Comparison of ENCODE assay signal across 12 cellular contexts in the genomic region with DNA sequence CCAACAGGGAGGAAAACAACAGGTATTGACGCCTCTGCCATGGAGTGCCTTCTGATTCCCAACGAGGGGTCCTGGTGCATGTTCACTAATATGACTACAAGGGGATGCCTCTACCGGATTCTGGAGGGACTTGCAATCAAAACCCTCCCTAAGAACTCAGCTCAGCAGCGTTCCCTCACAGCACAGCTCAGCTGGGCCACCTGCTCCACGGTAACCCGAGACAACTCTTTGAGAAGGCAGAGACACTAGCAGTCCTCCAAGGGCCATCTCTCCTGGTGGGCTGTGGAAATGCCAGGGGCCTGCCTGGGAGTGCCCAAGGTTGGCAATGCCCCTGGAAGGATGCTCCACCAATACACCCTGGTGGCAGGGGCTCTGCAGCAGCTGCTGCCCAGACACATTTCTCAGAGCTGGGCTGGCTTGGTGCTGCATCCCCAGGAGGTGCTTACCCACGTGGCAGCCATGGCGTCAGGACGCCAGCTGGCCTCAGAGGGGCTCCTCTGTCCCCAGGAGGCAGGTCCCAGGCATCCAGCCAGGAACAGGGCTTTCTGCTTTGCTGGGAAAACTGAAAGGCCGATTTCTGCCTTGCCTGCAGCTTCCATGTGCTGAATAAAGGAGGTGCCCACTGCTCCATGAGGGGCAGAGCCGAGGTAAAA. TPM values are rescaled to one million over a fixed set of nuclear protein-coding genes. Genes with fewer than 3 reads are reported as not detected.
DNase-seq lines count a peak whose midpoint lies in the region; ATAC-seq, FAIRE-seq and TF ChIP-seq lines count a peak whose summit lies in the region.
"Had no signal": no experiment of that assay in that cellular context is flagged by ENCODE, and none has a peak within 500 bp of the region (broad histone marks: within the 10 kb centered on the region; RNA-seq: fewer than 3 reads in every experiment).

No MANE protein-coding gene starts in this region.

- no peak for TF ChIP-seq CTCF in HepG2 (CRISPR knock-in tag; IDR thresholded peaks at IDR 0.05)
- no peak for TF ChIP-seq CTCF in right lobe of liver (IDR thresholded peaks at IDR 0.05)

- H3K9ac ChIP-seq in HepG2 (ENCODE audit: insufficient read depth, low read depth, low read length) = no peak overlapping the region

- H3K36me3 ChIP-seq in HepG2 (replicated peaks in 1 of 2; ENCODE audit: control insufficient read depth in 1 of 2, insufficient read depth in 2 of 2, low read length in 2 of 2) = peaks cover 16 to 34% of the 10 kb centered on the region in 2 experiments; a peak in 4 of 5 replicates
- no peaks in the 10 kb centered on the region for H3K36me3 ChIP-seq in right lobe of liver

- no peak overlapping the region for H2AFZ ChIP-seq in HepG2 (ENCODE audit: low read length)

- no peak overlapping the region for H3K27ac ChIP-seq in HepG2 (ENCODE audit: extremely low read length, insufficient read depth, low read length)
- no peak overlapping the region for H3K27ac ChIP-seq in right lobe of liver

- POLR2A ChIA-PET in HepG2 (lab: Yijun Ruan, JAX) = no interaction called here

- CTCF ChIA-PET in HepG2 (lab: Yijun Ruan, JAX; ENCODE audit: low intra/inter-chr PET ratio, low total read pairs) = no interaction called here

- WGBS in HepG2 (ENCODE audit: low lambda C conversion rate) = 89% methylated on average over 7 of the region's 11 CpGs
- 73% methylated on average over 3 of the region's 11 CpGs for WGBS in right lobe of liver (ENCODE audit: insufficient coverage, low coverage, low lambda C conversion rate, missing lambda C conversion rate)

- no peak for DNase-seq in HepG2 (ENCODE audit: low spot score)
- DNase-seq in right lobe of liver = no peak
- DNase-seq in anterior cingulate cortex (lab: John Stamatoyannopoulos, UW) = peak in 57 of 58 donors; percentile 30 to 97 (median 83)
- peak; percentile 68 for DNase-seq in left kidney (ENCODE audit: low read depth, low spot score)
- no peak for DNase-seq in UCSD-AML1 (lab: John Stamatoyannopoulos, UW; ENCODE audit: unreplicated experiment)
- DNase-seq: activated CD4-positive, alpha-beta T cell treated with anti-CD3 and anti-CD28 coated beads, Interleukin-2, amount 10 ng/mL, durations not matched to agents 24 days and 14 days; foreskin melanocyte had no signal

- H3K9me3 ChIP-seq in HepG2 (ENCODE audit: low read length) = no peaks in the 10 kb centered on the region
- H3K9me3 ChIP-seq in right lobe of liver = no peaks in the 10 kb centered on the region

- no peak for FAIRE-seq in HepG2 (lab: Jason Lieb, UNC)
- FAIRE-seq: bronchial epithelial cell had no signal

- in situ Hi-C loops in HepG2 (cut with HindIII; ENCODE audit: extremely low pct_ligation_motif_present, low pct_unique_long_range_greater_than_20kb) = loop anchor here (25.0 kb wide), 1 partner anchor 440 kb away; a partner anchor contains a TSS

- no TSS peak for BruUV-seq in HepG2 (replicated peaks; lab: Mats Ljungman, UMichigan)

- intact Hi-C loops in HepG2 (cut with micrococcal nuclease; ENCODE audit: unreplicated experiment) (no loop called here), right lobe of liver (cut with DNase I) (no loop called here)

- TF ChIP-seq POLR2A in HepG2 (IDR thresholded peaks at IDR 0.05; ENCODE audit: insufficient read depth in 1 of 2, low read depth in 2 of 2, low read length in 2 of 2) = no peak
- TF ChIP-seq POLR2A in right lobe of liver (IDR thresholded peaks at IDR 0.05) = no peak

- peaks cover 72% of the 10 kb centered on the region for H3K79me2 ChIP-seq in HepG2 (ENCODE audit: insufficient read depth, low read length)

- H3K4me1 ChIP-seq in HepG2 (ENCODE audit: insufficient read depth, low read length) (no peaks in the 10 kb centered on the region), right lobe of liver (no peaks in the 10 kb centered on the region)

- H3K4me3 ChIP-seq in HepG2 (replicated peaks in 1 of 3; ENCODE audit: insufficient read depth in 1 of 3, low read depth in 2 of 3, low read length in 3 of 3) (no peak overlapping the region), right lobe of liver (no peak overlapping the region)

- no peak for ATAC-seq in HepG2
- no peak for ATAC-seq in right lobe of liver
- no peak for ATAC-seq in HG03457 (IDR thresholded peaks at IDR 0.05; ENCODE audit: unreplicated experiment)
- no peak for ATAC-seq in GM18907 (IDR thresholded peaks at IDR 0.05; ENCODE audit: unreplicated experiment)
- ATAC-seq in GM19035 (IDR thresholded peaks at IDR 0.05; ENCODE audit: unreplicated experiment) = no peak
- ATAC-seq: HCT116 had no signal

- peaks cover 33% of the 10 kb centered on the region for H4K20me1 ChIP-seq in HepG2 (ENCODE audit: insufficient read depth, low read length)

- no peak for TF ChIP-seq RAD21 in HepG2 (CRISPR knock-in tag; IDR thresholded peaks at IDR 0.05)

- TF ChIP-seq EP300 in HepG2 (IDR thresholded peaks at IDR 0.05; ENCODE audit: low read depth in 2 of 2, low read length in 2 of 2) (no peak), HepG2 (CRISPR knock-in tag; IDR thresholded peaks at IDR 0.05; ENCODE audit: borderline replicate concordance) (no peak)

- no peaks in the 10 kb centered on the region for H3K27me3 ChIP-seq in HepG2 (ENCODE audit: control insufficient read depth in 1 of 2, insufficient read depth in 2 of 2, low read length in 2 of 2)
- no peaks in the 10 kb centered on the region for H3K27me3 ChIP-seq in right lobe of liver

- H3K4me2 ChIP-seq in HepG2 (ENCODE audit: low read depth, low read length) = no peak overlapping the region

RNA-seq across cellular contexts. Expression of a gene that starts 16.5 kb away (rescaled TPM):
- total RNA-seq in HepG2 (2016; rRNA removed; fragmentation: Illumina TruSeq; extraction: Trizol) (56.7 and 62.2 TPM in 2 replicates), right lobe of liver (10 to 100 TPM; 15.7 to 23.2 (median 18.4) TPM)
- 10.5 and 11.5 TPM in 2 replicates for total RNA-seq in HepG2 (2016; cell fraction: cytosol; rRNA removed; fragmentation: Illumina TruSeq; extraction: Trizol; ENCODE audit: low read depth)
- 55.3 and 56.3 TPM in 2 replicates for total RNA-seq in HepG2 (2016; cell fraction: insoluble cytoplasmic fraction; rRNA removed; fragmentation: Illumina TruSeq; extraction: Trizol)
- 41.7 and 48.7 TPM in 2 replicates for total RNA-seq in HepG2 (2016; cell fraction: membrane; rRNA removed; fragmentation: Illumina TruSeq; extraction: Trizol)
- 31.5 and 37.8 TPM in 2 replicates for total RNA-seq in HepG2 (2016; cell fraction: nucleus; rRNA removed; fragmentation: Illumina TruSeq; extraction: Trizol)
- 31.2 and 39.1 TPM in 2 replicates for polyA plus RNA-seq in HepG2 (2011; rRNA removed)
- polyA plus RNA-seq in HepG2 (2011; cell fraction: cytosol; rRNA removed) = 20.6 and 21.6 TPM in 2 replicates
- 39.4 and 47.2 TPM in 2 replicates for polyA plus RNA-seq in HepG2 (2011; cell fraction: nucleus; rRNA removed)
- polyA plus RNA-seq in HepG2 (2012) = 43.1 and 58.6 TPM in 2 replicates
- polyA plus RNA-seq in HepG2 (2016; cell fraction: cytosol; fragmentation: Illumina TruSeq; extraction: Trizol; ENCODE audit: low read depth) = 15.1 and 16.9 TPM in 2 replicates
- polyA plus RNA-seq in HepG2 (2016; cell fraction: insoluble cytoplasmic fraction; fragmentation: Illumina TruSeq; extraction: Trizol; ENCODE audit: low read depth) = 81.4 and 109 TPM in 2 replicates
- polyA plus RNA-seq in HepG2 (2016; cell fraction: membrane; fragmentation: Illumina TruSeq; extraction: Trizol; ENCODE audit: low read depth) = 45.4 and 52.4 TPM in 2 replicates
- polyA plus RNA-seq in HepG2 (2016; cell fraction: nucleus; fragmentation: Illumina TruSeq; extraction: Trizol; ENCODE audit: insufficient read depth, low read depth) = 74.4 and 77.5 TPM in 2 replicates
- polyA minus RNA-seq in HepG2 (2011; rRNA and poly(A)+ RNA removed; ENCODE audit: low replicate concordance) = 12.3 and 39.1 TPM in 2 replicates
- 14.7 and 18.7 TPM in 2 replicates for polyA minus RNA-seq in HepG2 (2011; cell fraction: cytosol; rRNA and poly(A)+ RNA removed)
- 18.9 and 22.9 TPM in 2 replicates for polyA minus RNA-seq in HepG2 (2011; cell fraction: nucleus; rRNA and poly(A)+ RNA removed)

RNA-seq across cellular contexts. Expression of a gene that starts 34.0 kb away (rescaled TPM):
- total RNA-seq in HepG2 (2016; rRNA removed; fragmentation: Illumina TruSeq; extraction: Trizol) = not detected in 2 replicates
- total RNA-seq in HepG2 (2016; cell fraction: cytosol; rRNA removed; fragmentation: Illumina TruSeq; extraction: Trizol; ENCODE audit: low read depth) = not detected in 2 replicates
- total RNA-seq in HepG2 (2016; cell fraction: insoluble cytoplasmic fraction; rRNA removed; fragmentation: Illumina TruSeq; extraction: Trizol) = 0.02 TPM in 1 of 2 replicates, not detected in the other
- 0.06 TPM in 1 of 2 replicates, not detected in the other for total RNA-seq in HepG2 (2016; cell fraction: membrane; rRNA removed; fragmentation: Illumina TruSeq; extraction: Trizol)
- not detected in 2 replicates for total RNA-seq in HepG2 (2016; cell fraction: nucleus; rRNA removed; fragmentation: Illumina TruSeq; extraction: Trizol)
- polyA plus RNA-seq in HepG2 (2011; rRNA removed) = 0.03 TPM in 2 replicates
- polyA plus RNA-seq in HepG2 (2011; cell fraction: cytosol; rRNA removed) = 0.01 and 0.03 TPM in 2 replicates
- 0.09 and 0.10 TPM in 2 replicates for polyA plus RNA-seq in HepG2 (2011; cell fraction: nucleus; rRNA removed)
- polyA plus RNA-seq in HepG2 (2012) = 0.07 and 0.08 TPM in 2 replicates
- polyA plus RNA-seq in HepG2 (2016; cell fraction: cytosol; fragmentation: Illumina TruSeq; extraction: Trizol; ENCODE audit: low read depth) = not detected in 2 replicates
- not detected in 2 replicates for polyA plus RNA-seq in HepG2 (2016; cell fraction: insoluble cytoplasmic fraction; fragmentation: Illumina TruSeq; extraction: Trizol; ENCODE audit: low read depth)
- not detected in 2 replicates for polyA plus RNA-seq in HepG2 (2016; cell fraction: membrane; fragmentation: Illumina TruSeq; extraction: Trizol; ENCODE audit: low read depth)
- polyA plus RNA-seq in HepG2 (2016; cell fraction: nucleus; fragmentation: Illumina TruSeq; extraction: Trizol; ENCODE audit: insufficient read depth, low read depth) = 0.15 TPM in 1 of 2 replicates, not detected in the other
- polyA minus RNA-seq in HepG2 (2011; rRNA and poly(A)+ RNA removed; ENCODE audit: low replicate concordance) = 0.24 TPM in 1 of 2 replicates, not detected in the other
- not detected in 2 replicates for polyA minus RNA-seq in HepG2 (2011; cell fraction: cytosol; rRNA and poly(A)+ RNA removed)
- not detected in 2 replicates for polyA minus RNA-seq in HepG2 (2011; cell fraction: nucleus; rRNA and poly(A)+ RNA removed)
- total RNA-seq in right lobe of liver = under 1 TPM in 5 of 6 experiments, not detected in 1; 0.06 to 0.24 (median 0.16) TPM
- total RNA-seq: activated CD4-positive, alpha-beta T cell treated with anti-CD3 and anti-CD28 coated beads, Interleukin-2, amount 10 ng/mL, durations not matched to agents 24 days and 14 days; bronchial epithelial cell had no signal

RNA-seq across cellular contexts. Expression of a gene that starts 45.9 kb away (rescaled TPM):
- total RNA-seq in HepG2 (2016; rRNA removed; fragmentation: Illumina TruSeq; extraction: Trizol) (70.4 and 82.4 TPM in 2 replicates), right lobe of liver (10 to 100 TPM; 39.7 to 74.7 (median 55.4) TPM)
- 13.1 and 14.4 TPM in 2 replicates for total RNA-seq in HepG2 (2016; cell fraction: cytosol; rRNA removed; fragmentation: Illumina TruSeq; extraction: Trizol; ENCODE audit: low read depth)
- total RNA-seq in HepG2 (2016; cell fraction: insoluble cytoplasmic fraction; rRNA removed; fragmentation: Illumina TruSeq; extraction: Trizol) = 66.8 and 82.9 TPM in 2 replicates
- total RNA-seq in HepG2 (2016; cell fraction: membrane; rRNA removed; fragmentation: Illumina TruSeq; extraction: Trizol) = 18.9 and 22.2 TPM in 2 replicates
- 30.8 and 32.4 TPM in 2 replicates for total RNA-seq in HepG2 (2016; cell fraction: nucleus; rRNA removed; fragmentation: Illumina TruSeq; extraction: Trizol)
- 60.3 and 72.7 TPM in 2 replicates for polyA plus RNA-seq in HepG2 (2011; rRNA removed)
- polyA plus RNA-seq in HepG2 (2011; cell fraction: cytosol; rRNA removed) = 71.7 and 71.8 TPM in 2 replicates
- polyA plus RNA-seq in HepG2 (2011; cell fraction: nucleus; rRNA removed) = 26.0 and 36.8 TPM in 2 replicates
- 38.0 and 61.0 TPM in 2 replicates for polyA plus RNA-seq in HepG2 (2012)
- polyA plus RNA-seq in HepG2 (2016; cell fraction: cytosol; fragmentation: Illumina TruSeq; extraction: Trizol; ENCODE audit: low read depth) = 12.6 and 14.1 TPM in 2 replicates
- polyA plus RNA-seq in HepG2 (2016; cell fraction: insoluble cytoplasmic fraction; fragmentation: Illumina TruSeq; extraction: Trizol; ENCODE audit: low read depth) = 105 and 111 TPM in 2 replicates
- polyA plus RNA-seq in HepG2 (2016; cell fraction: membrane; fragmentation: Illumina TruSeq; extraction: Trizol; ENCODE audit: low read depth) = 15.3 and 17.8 TPM in 2 replicates
- 44.4 and 56.4 TPM in 2 replicates for polyA plus RNA-seq in HepG2 (2016; cell fraction: nucleus; fragmentation: Illumina TruSeq; extraction: Trizol; ENCODE audit: insufficient read depth, low read depth)
- polyA minus RNA-seq in HepG2 (2011; rRNA and poly(A)+ RNA removed; ENCODE audit: low replicate concordance) = 41.9 and 78.2 TPM in 2 replicates
- 21.1 and 25.6 TPM in 2 replicates for polyA minus RNA-seq in HepG2 (2011; cell fraction: cytosol; rRNA and poly(A)+ RNA removed)
- polyA minus RNA-seq in HepG2 (2011; cell fraction: nucleus; rRNA and poly(A)+ RNA removed) = 14.3 and 27.1 TPM in 2 replicates

RNA-seq across cellular contexts. Expression of a gene that starts 47.7 kb away (rescaled TPM):
- total RNA-seq in HepG2 (2016; rRNA removed; fragmentation: Illumina TruSeq; extraction: Trizol) (33.1 and 36.7 TPM in 2 replicates), right lobe of liver (10 to 100 TPM; 19.9 to 44.0 (median 35.5) TPM)
- total RNA-seq in HepG2 (2016; cell fraction: cytosol; rRNA removed; fragmentation: Illumina TruSeq; extraction: Trizol; ENCODE audit: low read depth) = 60.6 and 75.2 TPM in 2 replicates
- total RNA-seq in HepG2 (2016; cell fraction: insoluble cytoplasmic fraction; rRNA removed; fragmentation: Illumina TruSeq; extraction: Trizol) = 36.3 and 39.9 TPM in 2 replicates
- total RNA-seq in HepG2 (2016; cell fraction: membrane; rRNA removed; fragmentation: Illumina TruSeq; extraction: Trizol) = 52.5 and 64.2 TPM in 2 replicates
- 15.0 and 21.0 TPM in 2 replicates for total RNA-seq in HepG2 (2016; cell fraction: nucleus; rRNA removed; fragmentation: Illumina TruSeq; extraction: Trizol)
- 30.8 and 34.0 TPM in 2 replicates for polyA plus RNA-seq in HepG2 (2011; rRNA removed)
- 41.5 and 57.5 TPM in 2 replicates for polyA plus RNA-seq in HepG2 (2011; cell fraction: cytosol; rRNA removed)
- 41.3 and 52.4 TPM in 2 replicates for polyA plus RNA-seq in HepG2 (2011; cell fraction: nucleus; rRNA removed)
- 17.3 and 21.3 TPM in 2 replicates for polyA plus RNA-seq in HepG2 (2012)
- 75.5 and 80.9 TPM in 2 replicates for polyA plus RNA-seq in HepG2 (2016; cell fraction: cytosol; fragmentation: Illumina TruSeq; extraction: Trizol; ENCODE audit: low read depth)
- polyA plus RNA-seq in HepG2 (2016; cell fraction: insoluble cytoplasmic fraction; fragmentation: Illumina TruSeq; extraction: Trizol; ENCODE audit: low read depth) = 33.0 and 34.1 TPM in 2 replicates
- polyA plus RNA-seq in HepG2 (2016; cell fraction: membrane; fragmentation: Illumina TruSeq; extraction: Trizol; ENCODE audit: low read depth) = 56.8 and 65.7 TPM in 2 replicates
- 30.1 and 31.9 TPM in 2 replicates for polyA plus RNA-seq in HepG2 (2016; cell fraction: nucleus; fragmentation: Illumina TruSeq; extraction: Trizol; ENCODE audit: insufficient read depth, low read depth)
- 40.7 and 121 TPM in 2 replicates for polyA minus RNA-seq in HepG2 (2011; rRNA and poly(A)+ RNA removed; ENCODE audit: low replicate concordance)
- polyA minus RNA-seq in HepG2 (2011; cell fraction: cytosol; rRNA and poly(A)+ RNA removed) = 15.1 and 18.1 TPM in 2 replicates
- polyA minus RNA-seq in HepG2 (2011; cell fraction: nucleus; rRNA and poly(A)+ RNA removed) = 12.9 and 15.0 TPM in 2 replicates

Comparison
In these comparisons a context has a peak if more than half of its experiments do, and no peak if none do; other contexts are left out.
1. DNase-seq: peak in anterior cingulate cortex (57 of 58) and left kidney (single experiment); none in HepG2 (single experiment), right lobe of liver (0 of 3) and UCSD-AML1 (single experiment).